In the genomic region with DNA sequence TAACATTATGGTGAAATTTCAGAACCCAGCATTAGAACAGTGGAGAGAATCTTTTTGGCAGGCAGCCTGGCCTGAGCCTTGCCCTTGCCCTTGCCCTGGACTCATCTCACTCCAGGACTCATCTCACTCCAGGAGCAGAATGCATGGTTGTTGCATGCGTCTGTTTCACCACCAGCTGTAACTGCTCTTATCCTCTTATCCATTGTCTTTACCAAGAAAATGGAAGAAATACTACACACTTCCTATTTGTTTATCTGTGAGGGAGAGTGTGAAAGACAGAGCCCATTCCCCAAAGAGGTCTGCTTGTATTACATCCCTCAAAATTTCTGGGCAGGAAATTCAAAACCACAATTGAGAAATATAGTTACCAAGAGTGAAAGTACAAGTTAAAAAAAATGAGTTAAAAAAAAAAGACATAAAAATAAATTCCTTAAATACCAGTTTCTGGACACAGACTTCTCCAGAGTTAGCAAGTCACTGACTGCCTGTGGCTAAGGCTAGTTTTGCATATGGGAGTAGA, we compare ENCODE assay signal across 12 cellular contexts.
A peak's percentile ranks its signal among the peaks of the same experiment; 100 is the strongest.
DNase-seq lines count a peak whose midpoint lies in the region; TF ChIP-seq lines count a peak whose summit lies in the region.
"Had no signal": no experiment of that assay in that cellular context is flagged by ENCODE, and none has a peak within 500 bp of the region (broad histone marks: within the 10 kb centered on the region; RNA-seq: fewer than 3 reads in every experiment).

No MANE protein-coding gene starts in this region.

- no peaks in the 10 kb centered on the region for H3K27me3 Mint-ChIP-seq in mesothelial cell of epicardium (ENCODE audit: low read depth)
- no peaks in the 10 kb centered on the region for H3K27me3 Mint-ChIP-seq in activated naive CD4-positive, alpha-beta T cell treated with anti-CD3 and anti-CD28 coated beads, Interleukin-2, amount 10 ng/mL, durations not matched to agents 7 days and 5 days
- no peaks in the 10 kb centered on the region for H3K27me3 Mint-ChIP-seq in Caco-2 (ENCODE audit: insufficient read depth, unreplicated experiment)
- H3K27me3 Mint-ChIP-seq: brain had no signal

- 0 out of 2 replicates have a peak, but pooled peaks cover 3% of the 10 kb centered on the region for H3K9me3 ChIP-seq in MG63
- peaks cover 8% of the 10 kb centered on the region; the same call in 1 of the 2 replicates for H3K9me3 ChIP-seq in Caco-2

- intact Hi-C loops in Caco-2 (cut with micrococcal nuclease; ENCODE audit: unreplicated experiment), result no loop called here

- H3K9me3 Mint-ChIP-seq in mesothelial cell of epicardium (peaks cover 14% of the 10 kb centered on the region), Caco-2 (ENCODE audit: unreplicated experiment) (no peaks in the 10 kb centered on the region)
- H3K9me3 Mint-ChIP-seq in activated naive CD4-positive, alpha-beta T cell treated with anti-CD3 and anti-CD28 coated beads, Interleukin-2, amount 10 ng/mL, durations not matched to agents 7 days and 5 days, result peaks cover 7% of the 10 kb centered on the region

- TF ChIP-seq CTCF in AG09309 (IDR thresholded peaks at IDR 0.05; ENCODE audit: control insufficient read depth, insufficient read depth, low read depth, low read length, missing control alignments) (no peak), coronary artery (IDR thresholded peaks at IDR 0.05) (no peak), mesothelial cell of epicardium (IDR thresholded peaks at IDR 0.05; ENCODE audit: unreplicated experiment) (no peak), Caco-2 (IDR thresholded peaks at IDR 0.05; ENCODE audit: insufficient read depth in 1 of 2, low read depth in 1 of 2, low read length in 1 of 2, severe bottlenecking in 1 of 2, unreplicated experiment in 1 of 2) (no peak)

- no TSS peak for BruUV-seq in Caco-2 (replicated peaks; lab: Mats Ljungman, UMichigan)

- peak overlapping the region in 1 of 2 donors; percentile 35 for H3K27ac ChIP-seq in coronary artery

- H3K36me3 Mint-ChIP-seq in mesothelial cell of epicardium, result no peaks in the 10 kb centered on the region
- H3K36me3 Mint-ChIP-seq in activated naive CD4-positive, alpha-beta T cell treated with anti-CD3 and anti-CD28 coated beads, Interleukin-2, amount 10 ng/mL, durations not matched to agents 7 days and 5 days, result no peaks in the 10 kb centered on the region
- H3K36me3 Mint-ChIP-seq in Caco-2 (ENCODE audit: insufficient read depth, unreplicated experiment), result no peaks in the 10 kb centered on the region
- H3K36me3 Mint-ChIP-seq: brain had no signal

- no peaks in the 10 kb centered on the region for H3K27me3 ChIP-seq in MG63
- no peaks in the 10 kb centered on the region for H3K27me3 ChIP-seq in Caco-2 (replicated peaks; ENCODE audit: control insufficient read depth, insufficient read depth, low read length)

- H3K4me3 Mint-ChIP-seq in mesothelial cell of epicardium (no peak overlapping the region), Caco-2 (ENCODE audit: unreplicated experiment) (no peak overlapping the region)
- no peak overlapping the region for H3K4me3 Mint-ChIP-seq in activated naive CD4-positive, alpha-beta T cell treated with anti-CD3 and anti-CD28 coated beads, Interleukin-2, amount 10 ng/mL, durations not matched to agents 7 days and 5 days
- H3K4me3 Mint-ChIP-seq: brain had no signal

- H3K4me3 ChIP-seq in AG09309 (ENCODE audit: control insufficient read depth, low read depth, low read length) (no peak overlapping the region), MG63 (no peak overlapping the region), coronary artery (peak overlapping the region; percentile 15), Caco-2 (ENCODE audit: low read depth, low read length) (no peak overlapping the region)

- H3K36me3 ChIP-seq in MG63 (no peaks in the 10 kb centered on the region), Caco-2 (ENCODE audit: control insufficient read depth, insufficient read depth, low read length) (no peaks in the 10 kb centered on the region)

- H3K27ac Mint-ChIP-seq in mesothelial cell of epicardium, result peak overlapping the region; percentile 70
- no peak overlapping the region for H3K27ac Mint-ChIP-seq in activated naive CD4-positive, alpha-beta T cell treated with anti-CD3 and anti-CD28 coated beads, Interleukin-2, amount 10 ng/mL, durations not matched to agents 7 days and 5 days
- H3K27ac Mint-ChIP-seq in Caco-2 (ENCODE audit: unreplicated experiment), result no peak overlapping the region
- H3K27ac Mint-ChIP-seq: brain had no signal

- H3K4me1 ChIP-seq in Caco-2, result no peaks in the 10 kb centered on the region

- CTCF ChIA-PET in activated naive CD4-positive, alpha-beta T cell treated with anti-CD3 and anti-CD28 coated beads, Interleukin-2, amount 10 ng/mL, durations not matched to agents 7 days and 5 days (lab: Charles Lee), result interaction anchor here (0.6 kb wide), 1 partner anchor 1283 kb away, joined by 3 read pairs; no protein-coding TSS in a partner anchor
- CTCF ChIA-PET in Caco-2 (lab: Charles Lee), result no interaction called here

- peak; percentile 33 for DNase-seq in AG09309 (ENCODE audit: low read depth)
- DNase-seq in MG63, result peak; percentile 58
- no peak for DNase-seq in coronary artery (ENCODE audit: low spot score)
- DNase-seq in mesothelial cell of epicardium (ENCODE audit: low spot score in 2 of 2, unreplicated experiment in 2 of 2), result no peak
- no peak for DNase-seq in DMS79 treated with DMSO at 0.1 percent for 48 hours (lab: John Stamatoyannopoulos, UW)
- DNase-seq in activated naive CD4-positive, alpha-beta T cell treated with anti-CD3 and anti-CD28 coated beads, Interleukin-2, amount 10 ng/mL, durations not matched to agents 7 days and 5 days, result no peak
- no peak for DNase-seq in Caco-2
- DNase-seq in NAMALWA (ENCODE audit: low spot score), result no peak
- DNase-seq: islet precursor cell, NCI-H2081 treated with DMSO at 0.1 percent for 48 hours, nucleus accumbens had no signal

- H3K4me1 Mint-ChIP-seq in mesothelial cell of epicardium (peaks cover 15% of the 10 kb centered on the region), Caco-2 (ENCODE audit: low read depth, unreplicated experiment) (peaks cover 8% of the 10 kb centered on the region)
- H3K4me1 Mint-ChIP-seq in activated naive CD4-positive, alpha-beta T cell treated with anti-CD3 and anti-CD28 coated beads, Interleukin-2, amount 10 ng/mL, durations not matched to agents 7 days and 5 days, result no peaks in the 10 kb centered on the region

- POLR2A ChIA-PET in Caco-2 (lab: Charles Lee), result no interaction called here

Comparison
In these comparisons a context has a peak if more than half of its experiments do, and no peak if none do; other contexts are left out.
1. DNase-seq: peak in AG09309 (single experiment) and MG63 (single experiment); none in coronary artery (single experiment), mesothelial cell of epicardium (0 of 2), DMS79 treated with DMSO at 0.1 percent for 48 hours (single experiment), activated naive CD4-positive, alpha-beta T cell treated with anti-CD3 and anti-CD28 coated beads, Interleukin-2, amount 10 ng/mL, durations not matched to agents 7 days and 5 days (single experiment), Caco-2 (0 of 2) and NAMALWA (single experiment).